Comparison of ENCODE assay signal across 1 cellular context in the genomic region with DNA sequence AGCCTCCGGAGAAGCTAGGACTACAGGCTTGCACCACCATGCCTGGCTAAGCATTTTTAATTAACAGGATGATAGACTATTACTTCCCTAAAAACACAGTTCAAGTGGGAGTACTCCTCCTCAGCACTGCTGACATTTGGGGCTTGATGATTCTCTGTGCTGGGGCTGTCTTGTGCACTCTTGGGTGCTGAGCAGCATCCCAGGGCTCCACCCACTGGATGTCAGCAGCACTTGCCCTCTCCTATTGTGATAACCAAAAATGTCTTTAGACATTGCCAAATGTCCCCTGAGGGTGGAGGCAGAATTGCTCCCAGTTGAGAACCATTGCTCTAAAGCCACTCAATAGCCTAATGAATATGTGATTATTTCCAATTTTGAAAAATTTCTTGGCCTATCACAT.
TF ChIP-seq lines count a peak whose summit lies in the region.

No MANE protein-coding gene starts in this region.

TF ChIP-seq in HCT116, 20 proteins besides CTCF, POLR2A, EP300 and RAD21 (continued from another document):
- TF ChIP-seq, protein P1, sequence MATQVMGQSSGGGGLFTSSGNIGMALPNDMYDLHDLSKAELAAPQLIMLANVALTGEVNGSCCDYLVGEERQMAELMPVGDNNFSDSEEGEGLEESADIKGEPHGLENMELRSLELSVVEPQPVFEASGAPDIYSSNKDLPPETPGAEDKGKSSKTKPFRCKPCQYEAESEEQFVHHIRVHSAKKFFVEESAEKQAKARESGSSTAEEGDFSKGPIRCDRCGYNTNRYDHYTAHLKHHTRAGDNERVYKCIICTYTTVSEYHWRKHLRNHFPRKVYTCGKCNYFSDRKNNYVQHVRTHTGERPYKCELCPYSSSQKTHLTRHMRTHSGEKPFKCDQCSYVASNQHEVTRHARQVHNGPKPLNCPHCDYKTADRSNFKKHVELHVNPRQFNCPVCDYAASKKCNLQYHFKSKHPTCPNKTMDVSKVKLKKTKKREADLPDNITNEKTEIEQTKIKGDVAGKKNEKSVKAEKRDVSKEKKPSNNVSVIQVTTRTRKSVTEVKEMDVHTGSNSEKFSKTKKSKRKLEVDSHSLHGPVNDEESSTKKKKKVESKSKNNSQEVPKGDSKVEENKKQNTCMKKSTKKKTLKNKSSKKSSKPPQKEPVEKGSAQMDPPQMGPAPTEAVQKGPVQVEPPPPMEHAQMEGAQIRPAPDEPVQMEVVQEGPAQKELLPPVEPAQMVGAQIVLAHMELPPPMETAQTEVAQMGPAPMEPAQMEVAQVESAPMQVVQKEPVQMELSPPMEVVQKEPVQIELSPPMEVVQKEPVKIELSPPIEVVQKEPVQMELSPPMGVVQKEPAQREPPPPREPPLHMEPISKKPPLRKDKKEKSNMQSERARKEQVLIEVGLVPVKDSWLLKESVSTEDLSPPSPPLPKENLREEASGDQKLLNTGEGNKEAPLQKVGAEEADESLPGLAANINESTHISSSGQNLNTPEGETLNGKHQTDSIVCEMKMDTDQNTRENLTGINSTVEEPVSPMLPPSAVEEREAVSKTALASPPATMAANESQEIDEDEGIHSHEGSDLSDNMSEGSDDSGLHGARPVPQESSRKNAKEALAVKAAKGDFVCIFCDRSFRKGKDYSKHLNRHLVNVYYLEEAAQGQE (IDR thresholded peaks at IDR 0.05; ENCODE audit: low read depth) = no peak
- TF ChIP-seq CBX3 (IDR thresholded peaks at IDR 0.05; ENCODE audit: low read depth) = no peak
- no peak for TF ChIP-seq ZNF274 (IDR thresholded peaks at IDR 0.05; ENCODE audit: low read depth, low read length)
- no peak for TF ChIP-seq POLR2AphosphoS5 (IDR thresholded peaks at IDR 0.05; ENCODE audit: low read depth, low read length)
- no peak for TF ChIP-seq EZH2 (IDR thresholded peaks at IDR 0.05)
- no peak for TF ChIP-seq ELF1 (IDR thresholded peaks at IDR 0.05; ENCODE audit: borderline replicate concordance, low read depth)
- no peak for TF ChIP-seq ZFX (IDR thresholded peaks at IDR 0.05)
- TF ChIP-seq, protein P2, sequence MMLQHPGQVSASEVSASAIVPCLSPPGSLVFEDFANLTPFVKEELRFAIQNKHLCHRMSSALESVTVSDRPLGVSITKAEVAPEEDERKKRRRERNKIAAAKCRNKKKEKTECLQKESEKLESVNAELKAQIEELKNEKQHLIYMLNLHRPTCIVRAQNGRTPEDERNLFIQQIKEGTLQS (IDR thresholded peaks at IDR 0.05) = no peak
- TF ChIP-seq SRF (IDR thresholded peaks at IDR 0.05; ENCODE audit: low read depth) = no peak
- TF ChIP-seq EGR1 (IDR thresholded peaks at IDR 0.05; ENCODE audit: low read depth) = no peak
- TF ChIP-seq CEBPB (IDR thresholded peaks at IDR 0.05; ENCODE audit: low read depth) = no peak
- TF ChIP-seq EZH2phosphoT487 (IDR thresholded peaks at IDR 0.05; ENCODE audit: borderline replicate concordance) = no peak
